ENCODE assay signal across 17 cellular contexts in genomic region chr22:28222066-28222465, GRCh38.
"Had no signal": no experiment of that assay in that cellular context is flagged by ENCODE, and none has a peak within 500 bp of the region (broad histone marks: within the 10 kb centered on the region; RNA-seq: fewer than 3 reads in every experiment).

No MANE protein-coding gene starts in this region.

- DNase-seq: effector memory CD4-positive, alpha-beta T cell; foreskin melanocyte; left colon; left ventricle myocardium superior; mesendoderm; naive B cell; psoas muscle; spleen; stimulated activated CD4-positive, alpha-beta T cell treated with anti-CD3 and anti-CD28 coated beads, Interleukin-15, amount 100 ng/mL, for 24 hours; stimulated activated CD4-positive, alpha-beta T cell treated with anti-CD3 and anti-CD28 coated beads, Interleukin-1b, Interleukin-23, amount 100 ng/mL, for 48 hours; stimulated activated naive CD4-positive, alpha-beta T cell treated with Interleukin-2 at 50 U/mL for 16 hours; trophoblast cell had no signal

- H3K4me3 ChIP-seq: coronary artery, esophagus muscularis mucosa, hepatocyte, lung, psoas muscle, spleen had no signal

- H3K27me3 ChIP-seq: esophagus muscularis mucosa, hepatocyte, spleen had no signal

- H3K9me3 ChIP-seq: esophagus muscularis mucosa, psoas muscle, spleen had no signal

- H3K36me3 ChIP-seq: esophagus muscularis mucosa, spleen had no signal

- H3K27ac ChIP-seq: coronary artery, epithelial cell of prostate, esophagus muscularis mucosa, hepatocyte, psoas muscle, spleen had no signal
